ENCODE assay signal across 23 cellular contexts in genomic region chr18:11108956-11109355, GRCh38. TPM values are rescaled to one million over a fixed set of nuclear protein-coding genes. Genes with fewer than 3 reads are reported as not detected.
"Had no signal": no experiment of that assay in that cellular context is flagged by ENCODE, and none has a peak within 500 bp of the region (broad histone marks: within the 10 kb centered on the region; RNA-seq: fewer than 3 reads in every experiment).

No MANE protein-coding gene starts in this region.

- H3K9me3 Mint-ChIP-seq: memory B cell; natural killer cell treated with Interleukin-12 subunit alpha and Interleukin-12 subunit beta and Interleukin-15 and Interleukin-18, amount 100 ng/mL, for 72 hours; stimulated activated naive CD8-positive, alpha-beta T cell treated with anti-CD3 and anti-CD28 coated beads, Interleukin-15, Interleukin-2, amounts not matched to agents 100 ng/mL and 50 ng/mL, for 24 hours had no signal

- H3K9me3 ChIP-seq: esophagus squamous epithelium, left ventricle myocardium inferior, lower lobe of right lung, pancreas, tibial artery, upper lobe of left lung, uterus had no signal

- H3K27ac Mint-ChIP-seq: memory B cell; natural killer cell treated with Interleukin-12 subunit alpha and Interleukin-12 subunit beta and Interleukin-15 and Interleukin-18, amount 100 ng/mL, for 72 hours; neural progenitor cell; progenitor cell of endocrine pancreas; stimulated activated effector memory CD8-positive, alpha-beta T cell treated with anti-CD3 and anti-CD28 coated beads, Interleukin-12 subunit alpha, Interleukin-12 subunit beta, amount 100 ng/mL, for 72 hours; stimulated activated naive CD8-positive, alpha-beta T cell treated with anti-CD3 and anti-CD28 coated beads, Interleukin-15, Interleukin-2, amounts not matched to agents 100 ng/mL and 50 ng/mL, for 24 hours had no signal

- H3K9ac ChIP-seq: neural progenitor cell had no signal

- H3K27me3 ChIP-seq: esophagus squamous epithelium, foreskin keratinocyte, neural progenitor cell, pancreas, upper lobe of left lung, uterus had no signal

- H2AFZ ChIP-seq: neural progenitor cell had no signal

- H3K36me3 Mint-ChIP-seq: memory B cell; natural killer cell treated with Interleukin-12 subunit alpha and Interleukin-12 subunit beta and Interleukin-15 and Interleukin-18, amount 100 ng/mL, for 72 hours; neural progenitor cell; stimulated activated effector memory CD8-positive, alpha-beta T cell treated with anti-CD3 and anti-CD28 coated beads, Interleukin-12 subunit alpha, Interleukin-12 subunit beta, amount 100 ng/mL, for 72 hours had no signal

- DNase-seq: dermis blood vessel endothelial cell; esophagus squamous epithelium; foreskin keratinocyte; kidney; left cardiac atrium; left ventricle myocardium inferior; lower lobe of right lung; midbrain; nucleus accumbens; pancreas; right cardiac atrium; stimulated activated CD4-positive, alpha-beta T cell treated with anti-CD3 and anti-CD28 coated beads, Interleukin-4, amount 100 ng/mL, for 1 hour; stimulated activated CD8-positive, alpha-beta memory T cell treated with anti-CD3 and anti-CD28 coated beads, Interleukin-4, amount 100 ng/mL, for 48 hours; tibial artery; uterus had no signal

- H3K4me3 ChIP-seq: esophagus squamous epithelium, left ventricle myocardium inferior, lower lobe of right lung, neural progenitor cell, pancreas, smooth muscle cell, tibial artery, upper lobe of left lung, uterus had no signal

- H3K4me3 Mint-ChIP-seq: memory B cell; natural killer cell treated with Interleukin-12 subunit alpha and Interleukin-12 subunit beta and Interleukin-15 and Interleukin-18, amount 100 ng/mL, for 72 hours; neural progenitor cell; stimulated activated effector memory CD8-positive, alpha-beta T cell treated with anti-CD3 and anti-CD28 coated beads, Interleukin-12 subunit alpha, Interleukin-12 subunit beta, amount 100 ng/mL, for 72 hours; stimulated activated naive CD8-positive, alpha-beta T cell treated with anti-CD3 and anti-CD28 coated beads, Interleukin-15, Interleukin-2, amounts not matched to agents 100 ng/mL and 50 ng/mL, for 24 hours had no signal

- H3K4me1 ChIP-seq: esophagus squamous epithelium, foreskin keratinocyte, left ventricle myocardium inferior, lower lobe of right lung, neural progenitor cell, pancreas, upper lobe of left lung, uterus had no signal

- ATAC-seq: foreskin keratinocyte; left cardiac atrium; lower lobe of right lung; natural killer cell treated with Interleukin-12 subunit alpha and Interleukin-12 subunit beta and Interleukin-15 and Interleukin-18, amount 100 ng/mL, for 72 hours; pancreas; right cardiac atrium; stimulated activated effector memory CD8-positive, alpha-beta T cell treated with anti-CD3 and anti-CD28 coated beads, Interleukin-12 subunit alpha, Interleukin-12 subunit beta, amount 100 ng/mL, for 72 hours had no signal

- H3K27ac ChIP-seq: esophagus squamous epithelium, foreskin keratinocyte, left ventricle myocardium inferior, lower lobe of right lung, neural progenitor cell, pancreas, tibial artery, upper lobe of left lung, uterus had no signal

- H3K4me2 ChIP-seq: neural progenitor cell, smooth muscle cell had no signal

- H3K4me1 Mint-ChIP-seq: memory B cell; stimulated activated effector memory CD8-positive, alpha-beta T cell treated with anti-CD3 and anti-CD28 coated beads, Interleukin-12 subunit alpha, Interleukin-12 subunit beta, amount 100 ng/mL, for 72 hours had no signal

- H3K36me3 ChIP-seq: esophagus squamous epithelium, left ventricle myocardium inferior, lower lobe of right lung, neural progenitor cell, pancreas, tibial artery, upper lobe of left lung, uterus had no signal

- H3K27me3 Mint-ChIP-seq: memory B cell; natural killer cell treated with Interleukin-12 subunit alpha and Interleukin-12 subunit beta and Interleukin-15 and Interleukin-18, amount 100 ng/mL, for 72 hours; stimulated activated naive CD8-positive, alpha-beta T cell treated with anti-CD3 and anti-CD28 coated beads, Interleukin-15, Interleukin-2, amounts not matched to agents 100 ng/mL and 50 ng/mL, for 24 hours had no signal

RNA-seq across cellular contexts. Expression of gene PIEZO2, which starts 40.4 kb away (rescaled TPM):
- total RNA-seq: foreskin keratinocyte; natural killer cell treated with Interleukin-12 subunit alpha and Interleukin-12 subunit beta and Interleukin-15 and Interleukin-18, amount 100 ng/mL, for 72 hours had no signal
- polyA plus RNA-seq: foreskin keratinocyte had no signal
